32 cellular contexts compared by ENCODE assay signal in the genomic region with DNA sequence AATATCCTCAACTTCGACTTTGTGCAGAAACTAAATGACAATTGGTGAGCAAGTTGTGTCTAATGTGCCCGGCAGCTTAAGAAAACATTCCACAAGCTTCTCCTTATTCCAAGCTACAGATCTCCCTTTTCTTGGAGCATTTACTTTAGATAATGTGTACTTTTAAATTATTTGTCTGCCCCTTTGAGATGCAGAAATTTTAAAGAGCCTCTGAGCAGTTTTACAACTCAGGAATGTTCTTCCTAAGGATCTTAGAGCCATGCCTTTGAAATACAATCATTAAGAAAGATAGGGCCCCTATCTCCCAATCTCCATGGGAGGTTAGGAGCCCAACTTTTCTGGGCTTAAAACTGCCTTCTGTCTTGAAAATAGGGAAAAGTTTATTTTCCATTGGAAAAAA.
"Had no signal": no experiment of that assay in that cellular context is flagged by ENCODE, and none has a peak within 500 bp of the region (broad histone marks: within the 10 kb centered on the region; RNA-seq: fewer than 3 reads in every experiment).

No MANE protein-coding gene starts in this region.

- H3K36me3 ChIP-seq: ascending aorta, brain microvascular endothelial cell, esophagus muscularis mucosa, gastrocnemius medialis, heart left ventricle, WERI-Rb-1 had no signal

- H3K27ac ChIP-seq: ascending aorta, brain microvascular endothelial cell, coronary artery, dorsolateral prefrontal cortex, esophagus muscularis mucosa, foreskin keratinocyte, gastrocnemius medialis, heart left ventricle, WERI-Rb-1 had no signal

- H3K4me3 ChIP-seq: ascending aorta, coronary artery, dorsolateral prefrontal cortex, esophagus muscularis mucosa, gastrocnemius medialis, heart left ventricle had no signal

- H3K27ac Mint-ChIP-seq: activated CD4-positive, alpha-beta memory T cell treated with anti-CD3 and anti-CD28 coated beads, Interleukin-2, amount 10 ng/mL, durations not matched to agents 7 days and 5 days; activated CD4-positive, alpha-beta T cell treated with anti-CD3 and anti-CD28 coated beads for 36 hours; activated CD4-positive, alpha-beta T cell treated with anti-CD3 and anti-CD28 coated beads, Interleukin-2, amount 10 ng/mL, durations not matched to agents 7 days and 5 days; activated naive CD4-positive, alpha-beta T cell treated with anti-CD3 and anti-CD28 coated beads, Interleukin-2, amount 10 ng/mL, durations not matched to agents 7 days and 5 days; activated naive CD4-positive, alpha-beta T cell treated with anti-CD3 and anti-CD28 coated beads, Interleukin-2, amount 50 U/mL, for 72 hours; activated naive CD8-positive, alpha-beta T cell treated with anti-CD3 and anti-CD28 coated beads, Interleukin-2, amount 10 ng/mL, durations not matched to agents 7 days and 5 days; activated T-cell treated with anti-CD3 and anti-CD28 coated beads, Interleukin-2, amount 50 U/mL, for 24 hours; activated T-cell treated with anti-CD3 and anti-CD28 coated beads, Interleukin-2, amount 50 U/mL, for 72 hours; dendritic cell treated with granulocyte-macrophage colony-stimulating factor and Interleukin-4, amounts not matched to agents 40 ng/mL and 50 ng/mL, for 4 days; effector memory CD8-positive, alpha-beta T cell; T-helper 17 cell; T-helper 2 cell treated with Interferon-gamma antibody and Interleukin-4, amounts not matched to agents 5 μg/mL and 100 μg/mL, for 36 hours had no signal

- H3K9me3 Mint-ChIP-seq: activated CD4-positive, alpha-beta T cell treated with anti-CD3 and anti-CD28 coated beads, Interleukin-2, amount 10 ng/mL, durations not matched to agents 7 days and 5 days; activated naive CD4-positive, alpha-beta T cell treated with anti-CD3 and anti-CD28 coated beads, Interleukin-2, amount 10 ng/mL, durations not matched to agents 7 days and 5 days; activated naive CD8-positive, alpha-beta T cell treated with anti-CD3 and anti-CD28 coated beads, Interleukin-2, amount 10 ng/mL, durations not matched to agents 7 days and 5 days; dendritic cell treated with granulocyte-macrophage colony-stimulating factor and Interleukin-4, amounts not matched to agents 40 ng/mL and 50 ng/mL, for 4 days; T-helper 2 cell treated with Interferon-gamma antibody and Interleukin-4, amounts not matched to agents 5 μg/mL and 100 μg/mL, for 36 hours had no signal

- H3K36me3 Mint-ChIP-seq: activated naive CD4-positive, alpha-beta T cell treated with anti-CD3 and anti-CD28 coated beads, Interleukin-2, amount 10 ng/mL, durations not matched to agents 7 days and 5 days; activated naive CD4-positive, alpha-beta T cell treated with anti-CD3 and anti-CD28 coated beads, Interleukin-2, amount 50 U/mL, for 72 hours; activated naive CD8-positive, alpha-beta T cell treated with anti-CD3 and anti-CD28 coated beads, Interleukin-2, amount 10 ng/mL, durations not matched to agents 7 days and 5 days had no signal

- H3K4me3 Mint-ChIP-seq: activated CD4-positive, alpha-beta memory T cell treated with anti-CD3 and anti-CD28 coated beads, Interleukin-2, amount 10 ng/mL, durations not matched to agents 7 days and 5 days; activated CD4-positive, alpha-beta T cell treated with anti-CD3 and anti-CD28 coated beads for 36 hours; activated CD4-positive, alpha-beta T cell treated with anti-CD3 and anti-CD28 coated beads, Interleukin-2, amount 10 ng/mL, durations not matched to agents 7 days and 5 days; activated naive CD4-positive, alpha-beta T cell treated with anti-CD3 and anti-CD28 coated beads, Interleukin-2, amount 10 ng/mL, durations not matched to agents 7 days and 5 days; activated naive CD8-positive, alpha-beta T cell treated with anti-CD3 and anti-CD28 coated beads, Interleukin-2, amount 10 ng/mL, durations not matched to agents 7 days and 5 days; activated T-cell treated with anti-CD3 and anti-CD28 coated beads, Interleukin-2, amount 50 U/mL, for 24 hours; activated T-cell treated with anti-CD3 and anti-CD28 coated beads, Interleukin-2, amount 50 U/mL, for 72 hours; central memory CD8-positive, alpha-beta T cell; dendritic cell treated with granulocyte-macrophage colony-stimulating factor and Interleukin-4, amounts not matched to agents 40 ng/mL and 50 ng/mL, for 4 days; effector memory CD8-positive, alpha-beta T cell; T-helper 17 cell; T-helper 2 cell treated with Interferon-gamma antibody and Interleukin-4, amounts not matched to agents 5 μg/mL and 100 μg/mL, for 36 hours had no signal

- H3K27me3 ChIP-seq: ascending aorta, brain microvascular endothelial cell, dorsolateral prefrontal cortex, esophagus muscularis mucosa, foreskin keratinocyte, gastrocnemius medialis, heart left ventricle had no signal

- H3K9me3 ChIP-seq: ascending aorta, esophagus muscularis mucosa, gastrocnemius medialis, heart left ventricle had no signal

- ATAC-seq: activated CD4-positive, alpha-beta T cell treated with anti-CD3 and anti-CD28 coated beads for 36 hours; activated naive CD4-positive, alpha-beta T cell treated with anti-CD3 and anti-CD28 coated beads, Interleukin-2, amount 50 U/mL, for 72 hours; activated T-cell treated with anti-CD3 and anti-CD28 coated beads, Interleukin-2, amount 50 U/mL, for 72 hours; effector memory CD8-positive, alpha-beta T cell; foreskin keratinocyte; gastrocnemius medialis; heart left ventricle; T-helper 17 cell had no signal

- H3K4me1 ChIP-seq: ascending aorta, esophagus muscularis mucosa, foreskin keratinocyte, gastrocnemius medialis, heart left ventricle had no signal

- H3K4me1 Mint-ChIP-seq: activated CD4-positive, alpha-beta memory T cell treated with anti-CD3 and anti-CD28 coated beads, Interleukin-2, amount 10 ng/mL, durations not matched to agents 7 days and 5 days; activated CD4-positive, alpha-beta T cell treated with anti-CD3 and anti-CD28 coated beads for 36 hours; activated CD4-positive, alpha-beta T cell treated with anti-CD3 and anti-CD28 coated beads, Interleukin-2, amount 10 ng/mL, durations not matched to agents 7 days and 5 days; activated naive CD4-positive, alpha-beta T cell treated with anti-CD3 and anti-CD28 coated beads, Interleukin-2, amount 10 ng/mL, durations not matched to agents 7 days and 5 days; activated naive CD8-positive, alpha-beta T cell treated with anti-CD3 and anti-CD28 coated beads, Interleukin-2, amount 10 ng/mL, durations not matched to agents 7 days and 5 days; central memory CD8-positive, alpha-beta T cell; T-helper 17 cell had no signal

- H3K27me3 Mint-ChIP-seq: activated CD4-positive, alpha-beta memory T cell treated with anti-CD3 and anti-CD28 coated beads, Interleukin-2, amount 10 ng/mL, durations not matched to agents 7 days and 5 days; activated CD4-positive, alpha-beta T cell treated with anti-CD3 and anti-CD28 coated beads for 36 hours; activated CD4-positive, alpha-beta T cell treated with anti-CD3 and anti-CD28 coated beads, Interleukin-2, amount 10 ng/mL, durations not matched to agents 7 days and 5 days; activated naive CD4-positive, alpha-beta T cell treated with anti-CD3 and anti-CD28 coated beads, Interleukin-2, amount 10 ng/mL, durations not matched to agents 7 days and 5 days; activated naive CD8-positive, alpha-beta T cell treated with anti-CD3 and anti-CD28 coated beads, Interleukin-2, amount 10 ng/mL, durations not matched to agents 7 days and 5 days; activated T-cell treated with anti-CD3 and anti-CD28 coated beads, Interleukin-2, amount 50 U/mL, for 24 hours; central memory CD8-positive, alpha-beta T cell; dendritic cell treated with granulocyte-macrophage colony-stimulating factor and Interleukin-4, amounts not matched to agents 40 ng/mL and 50 ng/mL, for 4 days; effector memory CD8-positive, alpha-beta T cell; T-helper 17 cell had no signal

- DNase-seq: activated CD4-positive, alpha-beta memory T cell treated with anti-CD3 and anti-CD28 coated beads, Interleukin-2, amount 10 ng/mL, durations not matched to agents 7 days and 5 days; activated CD4-positive, alpha-beta T cell treated with anti-CD3 and anti-CD28 coated beads for 36 hours; activated CD4-positive, alpha-beta T cell treated with anti-CD3 and anti-CD28 coated beads, Interleukin-2, amount 10 ng/mL, durations not matched to agents 7 days and 5 days; activated CD4-positive, alpha-beta T cell treated with anti-CD3 and anti-CD28 coated beads, Interleukin-2, amount 50 U/mL, for 4 hours; activated CD4-positive, CD25-positive, alpha-beta regulatory T cell; activated CD4-positive, CD25-positive, alpha-beta regulatory T cell treated with anti-CD3 and anti-CD28 coated beads, Interleukin-2, amount 50 U/mL, for 72 hours; activated CD8-positive, alpha-beta memory T cell treated with anti-CD3 and anti-CD28 coated beads, Interleukin-2, amount 50 U/mL, for 48 hours; activated gamma-delta T cell; activated naive CD4-positive, alpha-beta T cell; activated naive CD4-positive, alpha-beta T cell treated with anti-CD3 and anti-CD28 coated beads, Interleukin-2, amount 10 ng/mL, durations not matched to agents 7 days and 5 days; activated naive CD8-positive, alpha-beta T cell treated with anti-CD3 and anti-CD28 coated beads, Interleukin-2, amount 10 ng/mL, durations not matched to agents 7 days and 5 days; activated T-cell treated with anti-CD3 and anti-CD28 coated beads for 4 hours; activated T-cell treated with anti-CD3 and anti-CD28 coated beads, Interleukin-2, amount 50 U/mL, for 24 hours; activated T-cell treated with anti-CD3 and anti-CD28 coated beads, Interleukin-2, amount 50 U/mL, for 72 hours; brain microvascular endothelial cell; dorsolateral prefrontal cortex; effector memory CD8-positive, alpha-beta T cell; erythroblast; foreskin keratinocyte; gastrocnemius medialis; glutamatergic neuron; heart left ventricle; T-helper 17 cell; T1000; WERI-Rb-1 had no signal
